19 cellular contexts compared by ENCODE assay signal in the genomic region with DNA sequence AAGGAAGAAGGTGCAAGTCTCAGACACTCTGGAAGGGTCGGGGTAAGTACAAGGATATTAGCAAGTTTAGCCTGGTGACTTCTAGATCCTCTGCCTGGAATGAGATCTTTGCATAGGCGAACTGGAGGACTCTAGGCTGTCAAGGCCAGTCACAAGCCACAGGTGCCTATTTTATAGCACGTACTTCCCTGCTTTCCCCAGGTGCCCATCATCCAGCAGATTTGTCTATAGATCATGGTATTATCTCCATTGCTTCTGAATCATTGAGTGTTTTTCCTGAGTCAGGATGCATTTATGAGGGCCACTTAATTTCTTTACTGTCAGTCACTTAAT. TPM values are rescaled to one million over a fixed set of nuclear protein-coding genes. Genes with fewer than 3 reads are reported as not detected.
DNase-seq lines count a peak whose midpoint lies in the region; ATAC-seq, FAIRE-seq and TF ChIP-seq lines count a peak whose summit lies in the region.
"Had no signal": no experiment of that assay in that cellular context is flagged by ENCODE, and none has a peak within 500 bp of the region (broad histone marks: within the 10 kb centered on the region; RNA-seq: fewer than 3 reads in every experiment).

No MANE protein-coding gene starts in this region.

- H3K27ac Mint-ChIP-seq in stimulated activated memory B cell treated with anti-CD40 and anti-IgM and Interleukin-4, amounts not matched to agents 10 μg/mL and 1 μg/mL and 100 μg/mL, for 72 hours: peak overlapping the region; percentile 34
- no peak overlapping the region for H3K27ac Mint-ChIP-seq in naive thymus-derived CD4-positive, alpha-beta T cell
- H3K27ac Mint-ChIP-seq: CD4-positive, alpha-beta memory T cell had no signal

- H3K9me3 Mint-ChIP-seq in stimulated activated memory B cell treated with anti-CD40 and anti-IgM and Interleukin-4, amounts not matched to agents 10 μg/mL and 1 μg/mL and 100 μg/mL, for 72 hours: no peaks in the 10 kb centered on the region
- H3K9me3 Mint-ChIP-seq in naive thymus-derived CD4-positive, alpha-beta T cell: peaks cover 0 to 4% (median 0%) of the 10 kb centered on the region in 11 donors
- H3K9me3 Mint-ChIP-seq: CD4-positive, alpha-beta memory T cell had no signal

- H3K27me3 ChIP-seq in PC-3 (ENCODE audit: low read length): no peaks in the 10 kb centered on the region
- H3K27me3 ChIP-seq in naive thymus-derived CD4-positive, alpha-beta T cell (ENCODE audit: control insufficient read depth in 2 of 2, insufficient read depth in 2 of 2, low read length in 2 of 2): no peaks in the 10 kb centered on the region
- H3K27me3 ChIP-seq: BE2C had no signal

- H3K9me3 ChIP-seq in PC-3 (ENCODE audit: low read length): no peaks in the 10 kb centered on the region
- no peaks in the 10 kb centered on the region for H3K9me3 ChIP-seq in naive thymus-derived CD4-positive, alpha-beta T cell (ENCODE audit: control insufficient read depth in 2 of 3, low read length in 3 of 3)
- H3K9me3 ChIP-seq: BE2C had no signal

- peaks cover under 1% of the 10 kb centered on the region for H3F3A ChIP-seq in PC-3 (ENCODE audit: low read length, unreplicated experiment)

- no peak overlapping the region for H3K4me3 ChIP-seq in PC-3 (ENCODE audit: low read length)
- no peak overlapping the region for H3K4me3 ChIP-seq in naive thymus-derived CD4-positive, alpha-beta T cell (ENCODE audit: low read length)
- H3K4me3 ChIP-seq: GM23248 had no signal

- no peak overlapping the region for H3K9ac ChIP-seq in PC-3 (ENCODE audit: low read length)
- H3K9ac ChIP-seq: GM23248 had no signal

- peaks cover 32% of the 10 kb centered on the region for H3K4me1 Mint-ChIP-seq in stimulated activated memory B cell treated with anti-CD40 and anti-IgM and Interleukin-4, amounts not matched to agents 10 μg/mL and 1 μg/mL and 100 μg/mL, for 72 hours
- H3K4me1 Mint-ChIP-seq in naive thymus-derived CD4-positive, alpha-beta T cell: peaks cover 11 to 31% (median 28%) of the 10 kb centered on the region in 7 donors

- H3K4me2 ChIP-seq in PC-3 (ENCODE audit: low read length): peak overlapping the region; percentile 58

- peak overlapping the region; percentile 57; the same call in 1 of the 2 replicates for H2AFZ ChIP-seq in PC-3 (ENCODE audit: low read length)
- H2AFZ ChIP-seq: GM23248 had no signal

- CTCF ChIA-PET in PC-3 (lab: Charles Lee): no interaction called here
- CTCF ChIA-PET in naive thymus-derived CD4-positive, alpha-beta T cell (lab: Charles Lee): interaction anchor here (0.7 to 1.4 kb wide), 3 partner anchors 26 to 137 kb away, joined by 3 to 7 read pairs (median 3); no protein-coding TSS in a partner anchor

- H3K36me3 Mint-ChIP-seq in stimulated activated memory B cell treated with anti-CD40 and anti-IgM and Interleukin-4, amounts not matched to agents 10 μg/mL and 1 μg/mL and 100 μg/mL, for 72 hours: no peaks in the 10 kb centered on the region
- peaks cover 0 to 5% (median 0%) of the 10 kb centered on the region in 5 donors for H3K36me3 Mint-ChIP-seq in naive thymus-derived CD4-positive, alpha-beta T cell
- H3K36me3 Mint-ChIP-seq: CD4-positive, alpha-beta memory T cell had no signal

- no peaks in the 10 kb centered on the region for H3K79me2 ChIP-seq in PC-3 (ENCODE audit: low read length)

- H3K4me1 ChIP-seq in PC-3 (ENCODE audit: insufficient read depth, low read length): peaks cover 30% of the 10 kb centered on the region
- peaks cover 17 to 19% of the 10 kb centered on the region in 2 donors for H3K4me1 ChIP-seq in naive thymus-derived CD4-positive, alpha-beta T cell (ENCODE audit: control insufficient read depth in 2 of 2, insufficient read depth in 2 of 2, low read length in 2 of 2)

- no peak overlapping the region for H3K4me3 Mint-ChIP-seq in stimulated activated memory B cell treated with anti-CD40 and anti-IgM and Interleukin-4, amounts not matched to agents 10 μg/mL and 1 μg/mL and 100 μg/mL, for 72 hours
- no peak overlapping the region for H3K4me3 Mint-ChIP-seq in naive thymus-derived CD4-positive, alpha-beta T cell
- H3K4me3 Mint-ChIP-seq: CD4-positive, alpha-beta memory T cell had no signal

- POLR2A ChIA-PET in PC-3 (lab: Charles Lee; ENCODE audit: unreplicated experiment): no interaction called here
- POLR2A ChIA-PET in naive thymus-derived CD4-positive, alpha-beta T cell (lab: Charles Lee): interaction anchor here (0.9 kb wide), 1 partner anchor 29 kb away, joined by 3 read pairs; no protein-coding TSS in a partner anchor

- no peaks in the 10 kb centered on the region for H3K36me3 ChIP-seq in PC-3 (ENCODE audit: low read depth, low read length)
- H3K36me3 ChIP-seq in naive thymus-derived CD4-positive, alpha-beta T cell (ENCODE audit: control insufficient read depth in 2 of 3, insufficient read depth in 3 of 3, low read length in 3 of 3): no peaks in the 10 kb centered on the region
- H3K36me3 ChIP-seq: BE2C had no signal

- H3K9me2 ChIP-seq in PC-3 (replicated peaks; ENCODE audit: low read length): no peaks in the 10 kb centered on the region

- intact Hi-C loops in PC-3 (cut with micrococcal nuclease) (no loop called here), left colon (cut with DNase I, micrococcal nuclease) (loop anchor here in 1 of 2 donors (10.0 kb wide), 1 partner anchor 131 kb away; no protein-coding TSS in a partner anchor)
- intact Hi-C loops in naive thymus-derived CD4-positive, alpha-beta T cell (cut with micrococcal nuclease): no loop called here

- no TSS peak for BruUV-seq in PC-3 (replicated peaks; lab: Mats Ljungman, UMichigan)

- no peaks in the 10 kb centered on the region for H3K27me3 Mint-ChIP-seq in stimulated activated memory B cell treated with anti-CD40 and anti-IgM and Interleukin-4, amounts not matched to agents 10 μg/mL and 1 μg/mL and 100 μg/mL, for 72 hours
- peaks cover 0 to 11% (median 0%) of the 10 kb centered on the region in 5 donors for H3K27me3 Mint-ChIP-seq in naive thymus-derived CD4-positive, alpha-beta T cell
- H3K27me3 Mint-ChIP-seq: CD4-positive, alpha-beta memory T cell had no signal

- no peak for TF ChIP-seq CTCF in C4-2B (conservative IDR thresholded peaks at IDR 0.05)
- no peak for TF ChIP-seq CTCF in PC-3 (conservative IDR thresholded peaks at IDR 0.05; ENCODE audit: low read depth, low read length)
- no peak for TF ChIP-seq CTCF in D721Med (IDR thresholded peaks at IDR 0.05; ENCODE audit: insufficient read depth, missing control alignments)

- DNase-seq in PC-3 (peak; percentile 34), left colon (no peak), D721Med (ENCODE audit: insufficient read length, low spot score) (no peak)
- no peak for DNase-seq in NK-92 treated with Interleukin-12 subunit alpha and Interleukin-12 subunit beta, amount 100 ng/mL, for 24 hours (lab: John Stamatoyannopoulos, UW)
- no peak for DNase-seq in naive thymus-derived CD4-positive, alpha-beta T cell
- DNase-seq: BE2C; CD4-positive, alpha-beta memory T cell; GF-D8; GM23248; HCEC 1CT; NCI-H1105; NCI-H1694; NCI-H2081 treated with DMSO at 0.1 percent for 48 hours; NCI-H446 treated with DMSO at 0.1 percent for 48 hours; OCI-M1; SIG-M5 had no signal

- no peak for FAIRE-seq in D721Med (lab: Jason Lieb, UNC)

- no peaks in the 10 kb centered on the region for H4K20me1 ChIP-seq in PC-3 (ENCODE audit: low read length)

- no peak for ATAC-seq in PC-3
- peak; percentile 53 for ATAC-seq in left colon
- no peak for ATAC-seq in stimulated activated memory B cell treated with anti-CD40 and anti-IgM and Interleukin-4, amounts not matched to agents 10 μg/mL and 1 μg/mL and 100 μg/mL, for 72 hours
- no peak for ATAC-seq in naive thymus-derived CD4-positive, alpha-beta T cell

- H3K27ac ChIP-seq in C4-2B (peak overlapping the region; percentile 51; the same call in 1 of the 2 replicates), PC-3 (ENCODE audit: low read length) (peak overlapping the region; percentile 15; the same call in 1 of the 2 replicates)
- H3K27ac ChIP-seq in naive thymus-derived CD4-positive, alpha-beta T cell (ENCODE audit: low read depth, low read length): no peak overlapping the region
- H3K27ac ChIP-seq: GM23248, RWPE1 had no signal

RNA-seq across cellular contexts. Expression of a gene that starts 34.8 kb away (rescaled TPM):
- total RNA-seq in PC-3 (2014; rRNA removed) (1.0 and 2.1 TPM in 2 replicates), left colon (10 to 100 TPM; 14.0 to 16.5 TPM)
- total RNA-seq in naive thymus-derived CD4-positive, alpha-beta T cell: 10 to 100 TPM in 4 of 5 experiments, 1 to 10 TPM in 1; 9.9 to 15.8 (median 14.9) TPM
- 10 to 100 TPM; 17.3 to 21.9 TPM for polyA plus RNA-seq in naive thymus-derived CD4-positive, alpha-beta T cell
